Comparison of ENCODE assay signal across 40 cellular contexts in the genomic region with DNA sequence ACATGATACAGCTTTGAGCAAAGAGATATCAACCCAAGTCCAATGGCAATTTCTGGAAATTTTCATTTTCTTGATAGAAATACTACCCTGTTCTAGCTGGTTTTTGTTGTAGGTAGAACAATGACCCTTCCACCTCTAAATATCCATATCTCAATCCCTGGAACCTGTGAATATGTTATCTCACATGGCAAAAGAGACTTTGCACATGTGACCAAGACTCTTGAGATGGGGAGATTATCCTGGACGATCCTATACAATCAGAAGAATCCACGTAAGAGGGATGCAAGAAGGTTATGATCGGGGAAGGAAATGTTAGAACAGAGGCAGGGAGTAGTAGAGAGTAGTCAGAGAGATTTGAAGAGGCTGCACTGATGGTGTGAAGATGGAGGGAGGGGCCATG.
"Had no signal": no experiment of that assay in that cellular context is flagged by ENCODE, and none has a peak within 500 bp of the region (broad histone marks: within the 10 kb centered on the region; RNA-seq: fewer than 3 reads in every experiment).

No MANE protein-coding gene starts in this region.

- H3K27ac Mint-ChIP-seq: activated CD4-positive, alpha-beta memory T cell treated with anti-CD3 and anti-CD28 coated beads for 36 hours; activated CD4-positive, alpha-beta T cell treated with anti-CD3 and anti-CD28 coated beads, Interleukin-2, amount 10 ng/mL, durations not matched to agents 24 days and 14 days; activated CD8-positive, alpha-beta T cell treated with anti-CD3 and anti-CD28 coated beads for 36 hours; activated naive CD4-positive, alpha-beta T cell treated with anti-CD3 and anti-CD28 coated beads for 36 hours; activated naive CD4-positive, alpha-beta T cell treated with anti-CD3 and anti-CD28 coated beads, Interleukin-2, amount 50 U/mL, for 72 hours; activated naive CD8-positive, alpha-beta T cell treated with anti-CD3 and anti-CD28 coated beads for 36 hours; activated T-cell treated with anti-CD3 and anti-CD28 coated beads, Interleukin-2, amount 50 U/mL, for 72 hours; activated T-helper 1 cell treated with anti-CD3 and anti-CD28 coated beads, Interleukin-12 subunit alpha, Interleukin-12 subunit beta, Interleukin-2, Interleukin-4 antibody, amounts not matched to agents 30 ng/mL and 10 ng/mL and 1 ng/mL, durations not matched to agents 14 hours and 24 hours and 36 hours; activated T-helper 17 cell treated with anti-CD3 and anti-CD28 coated beads, Interleukin-2, amount 50 U/mL, for 72 hours; T-helper 1 cell treated with Interleukin-12 subunit alpha and Interleukin-12 subunit beta and Interleukin-4 antibody, amounts not matched to agents 30 μg/mL and 1 μg/mL, for 36 hours; T-helper 2 cell treated with Interferon-gamma antibody and Interleukin-4, amounts not matched to agents 5 μg/mL and 100 μg/mL, for 36 hours; WTC11 had no signal

- ATAC-seq: activated CD4-positive, CD25-positive, alpha-beta regulatory T cell treated with anti-CD3 and anti-CD28 coated beads, Interleukin-2, amount 50 U/mL, for 24 hours; activated CD8-positive, alpha-beta T cell treated with anti-CD3 and anti-CD28 coated beads for 36 hours; activated naive CD4-positive, alpha-beta T cell treated with anti-CD3 and anti-CD28 coated beads, Interleukin-2, amount 50 U/mL, for 72 hours; activated T-cell treated with anti-CD3 and anti-CD28 coated beads, Interleukin-2, amount 50 U/mL, for 4 hours; activated T-cell treated with anti-CD3 and anti-CD28 coated beads, Interleukin-2, amount 50 U/mL, for 72 hours; activated T-helper 17 cell treated with anti-CD3 and anti-CD28 coated beads, Interleukin-2, amount 50 U/mL, for 72 hours; body of pancreas; WTC11 had no signal

- DNase-seq: activated CD4-positive, alpha-beta memory T cell treated with anti-CD3 and anti-CD28 coated beads for 36 hours; activated CD4-positive, alpha-beta T cell treated with anti-CD3 and anti-CD28 coated beads for 1 hour; activated CD4-positive, alpha-beta T cell treated with anti-CD3 and anti-CD28 coated beads for 4 hours; activated CD4-positive, alpha-beta T cell treated with anti-CD3 and anti-CD28 coated beads, Interleukin-2, amount 10 ng/mL, durations not matched to agents 24 days and 14 days; activated CD4-positive, alpha-beta T cell treated with anti-CD3 and anti-CD28 coated beads, Interleukin-2, amount 50 U/mL, for 1 hour; activated CD4-positive, alpha-beta T cell treated with anti-CD3 and anti-CD28 coated beads, Interleukin-2, amount 50 U/mL, for 4 hours; activated CD4-positive, CD25-positive, alpha-beta regulatory T cell; activated CD8-positive, alpha-beta memory T cell treated with anti-CD3 and anti-CD28 coated beads, Interleukin-2, amount 50 U/mL, for 4 hours; activated CD8-positive, alpha-beta T cell treated with anti-CD3 and anti-CD28 coated beads for 36 hours; activated effector memory CD4-positive, alpha-beta T cell treated with anti-CD3 and anti-CD28 coated beads, Interleukin-2, amount 50 U/mL, for 16 hours; activated gamma-delta T cell treated with Interleukin-2 at 50 U/mL for 16 hours; activated naive CD4-positive, alpha-beta T cell; activated naive CD4-positive, alpha-beta T cell treated with anti-CD3 and anti-CD28 coated beads for 36 hours; activated naive CD4-positive, alpha-beta T cell treated with anti-CD3 and anti-CD28 coated beads, Interleukin-2, amount 50 U/mL, for 16 hours; activated naive CD8-positive, alpha-beta T cell treated with anti-CD3 and anti-CD28 coated beads for 36 hours; activated T-cell treated with anti-CD3 and anti-CD28 coated beads for 4 hours; activated T-cell treated with anti-CD3 and anti-CD28 coated beads, Interleukin-2, amount 50 U/mL, for 1 hour; activated T-cell treated with anti-CD3 and anti-CD28 coated beads, Interleukin-2, amount 50 U/mL, for 4 hours; activated T-cell treated with anti-CD3 and anti-CD28 coated beads, Interleukin-2, amount 50 U/mL, for 72 hours; adrenal gland; amniotic stem cell; aorta; body of pancreas; brain microvascular endothelial cell; central memory CD4-positive, alpha-beta T cell; SW 1271; T-helper 1 cell; T-helper 2 cell; T-helper 9 cell; WERI-Rb-1 had no signal

- H3K27me3 Mint-ChIP-seq: activated CD4-positive, alpha-beta memory T cell treated with anti-CD3 and anti-CD28 coated beads for 36 hours; activated CD4-positive, alpha-beta T cell treated with anti-CD3 and anti-CD28 coated beads, Interleukin-2, amount 10 ng/mL, durations not matched to agents 24 days and 14 days; activated CD8-positive, alpha-beta T cell treated with anti-CD3 and anti-CD28 coated beads for 36 hours; activated naive CD8-positive, alpha-beta T cell treated with anti-CD3 and anti-CD28 coated beads for 36 hours; activated T-helper 17 cell treated with anti-CD3 and anti-CD28 coated beads, Interleukin-2, amount 50 U/mL, for 72 hours had no signal

- FAIRE-seq: astrocyte, TTC549 had no signal

- H3K36me3 ChIP-seq: adrenal gland, brain microvascular endothelial cell, breast epithelium, WERI-Rb-1 had no signal

- H3K4me3 ChIP-seq: adrenal gland, body of pancreas, breast epithelium had no signal

- H3K9me3 Mint-ChIP-seq: activated CD4-positive, alpha-beta memory T cell treated with anti-CD3 and anti-CD28 coated beads for 36 hours; activated CD4-positive, alpha-beta T cell treated with anti-CD3 and anti-CD28 coated beads, Interleukin-2, amount 10 ng/mL, durations not matched to agents 24 days and 14 days; activated CD8-positive, alpha-beta T cell treated with anti-CD3 and anti-CD28 coated beads for 36 hours; activated naive CD4-positive, alpha-beta T cell treated with anti-CD3 and anti-CD28 coated beads for 36 hours; activated T-cell treated with anti-CD3 and anti-CD28 coated beads, Interleukin-2, amount 50 U/mL, for 4 hours; activated T-helper 1 cell treated with anti-CD3 and anti-CD28 coated beads, Interleukin-12 subunit alpha, Interleukin-12 subunit beta, Interleukin-2, Interleukin-4 antibody, amounts not matched to agents 30 ng/mL and 10 ng/mL and 1 ng/mL, durations not matched to agents 14 hours and 24 hours and 36 hours; activated T-helper 17 cell treated with anti-CD3 and anti-CD28 coated beads, Interleukin-2, amount 50 U/mL, for 72 hours; T-helper 1 cell treated with Interleukin-12 subunit alpha and Interleukin-12 subunit beta and Interleukin-4 antibody, amounts not matched to agents 30 μg/mL and 1 μg/mL, for 36 hours had no signal

- H3K4me1 ChIP-seq: adrenal gland, body of pancreas, breast epithelium had no signal

- H3K9me3 ChIP-seq: adrenal gland, breast epithelium had no signal

- H3K27ac ChIP-seq: adrenal gland, body of pancreas, brain microvascular endothelial cell, WERI-Rb-1 had no signal

- H3K4me3 Mint-ChIP-seq: activated CD4-positive, alpha-beta memory T cell treated with anti-CD3 and anti-CD28 coated beads for 36 hours; activated CD4-positive, alpha-beta T cell treated with anti-CD3 and anti-CD28 coated beads, Interleukin-2, amount 10 ng/mL, durations not matched to agents 24 days and 14 days; activated CD8-positive, alpha-beta T cell treated with anti-CD3 and anti-CD28 coated beads for 36 hours; activated naive CD4-positive, alpha-beta T cell treated with anti-CD3 and anti-CD28 coated beads for 36 hours; activated naive CD8-positive, alpha-beta T cell treated with anti-CD3 and anti-CD28 coated beads for 36 hours; activated T-cell treated with anti-CD3 and anti-CD28 coated beads, Interleukin-2, amount 50 U/mL, for 4 hours; activated T-cell treated with anti-CD3 and anti-CD28 coated beads, Interleukin-2, amount 50 U/mL, for 72 hours; activated T-helper 1 cell treated with anti-CD3 and anti-CD28 coated beads, Interleukin-12 subunit alpha, Interleukin-12 subunit beta, Interleukin-2, Interleukin-4 antibody, amounts not matched to agents 30 ng/mL and 10 ng/mL and 1 ng/mL, durations not matched to agents 14 hours and 24 hours and 36 hours; activated T-helper 17 cell treated with anti-CD3 and anti-CD28 coated beads, Interleukin-2, amount 50 U/mL, for 72 hours; T-helper 1 cell treated with Interleukin-12 subunit alpha and Interleukin-12 subunit beta and Interleukin-4 antibody, amounts not matched to agents 30 μg/mL and 1 μg/mL, for 36 hours; T-helper 2 cell treated with Interferon-gamma antibody and Interleukin-4, amounts not matched to agents 5 μg/mL and 100 μg/mL, for 36 hours; WTC11 had no signal

- H3K36me3 Mint-ChIP-seq: activated CD4-positive, alpha-beta memory T cell treated with anti-CD3 and anti-CD28 coated beads for 36 hours; activated naive CD4-positive, alpha-beta T cell treated with anti-CD3 and anti-CD28 coated beads, Interleukin-2, amount 50 U/mL, for 72 hours; activated naive CD8-positive, alpha-beta T cell treated with anti-CD3 and anti-CD28 coated beads for 36 hours had no signal

- H3K27me3 ChIP-seq: adrenal gland, body of pancreas, brain microvascular endothelial cell, breast epithelium had no signal
